In the genomic region with DNA sequence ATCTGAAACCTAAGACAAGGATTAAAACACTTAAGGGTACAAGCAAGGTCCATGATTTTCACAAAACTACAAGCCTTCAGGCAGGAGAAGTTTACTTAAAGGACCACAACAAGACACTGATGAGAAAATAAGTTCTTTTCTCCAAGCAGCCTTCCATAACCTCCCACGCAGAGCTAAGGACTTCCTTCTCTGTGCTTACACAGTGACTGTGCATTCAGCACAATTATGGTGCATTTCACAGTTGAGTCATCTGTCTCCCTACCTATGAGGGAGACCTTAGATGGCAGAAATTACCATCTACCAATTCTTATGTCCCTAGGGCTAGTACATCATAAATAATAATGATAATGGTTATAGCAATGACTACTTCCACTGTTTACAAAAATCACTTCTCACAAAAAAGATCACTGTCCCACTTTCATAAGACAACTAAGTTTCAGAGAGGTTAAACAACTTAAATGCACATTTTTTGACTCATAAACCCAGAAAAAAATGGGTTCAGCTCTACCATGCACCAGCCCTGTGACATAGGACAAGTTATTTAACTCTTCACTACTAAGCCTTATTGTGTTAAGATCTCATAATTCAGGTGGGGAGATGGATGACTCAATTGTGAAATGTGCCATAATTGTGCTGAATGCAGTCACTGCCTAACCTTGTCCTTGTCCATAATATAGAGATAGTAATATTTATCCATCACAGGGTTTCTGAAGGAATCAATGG, we compare ENCODE assay signal across 11 cellular contexts. TPM values are rescaled to one million over a fixed set of nuclear protein-coding genes. Genes with fewer than 3 reads are reported as not detected.
DNase-seq lines count a peak whose midpoint lies in the region; ATAC-seq and TF ChIP-seq lines count a peak whose summit lies in the region.
"Had no signal": no experiment of that assay in that cellular context is flagged by ENCODE, and none has a peak within 500 bp of the region (broad histone marks: within the 10 kb centered on the region; RNA-seq: fewer than 3 reads in every experiment).

No MANE protein-coding gene starts in this region.

- no peaks in the 10 kb centered on the region for H3K9me3 ChIP-seq in CD8-positive, alpha-beta T cell (ENCODE audit: low read length)
- H3K9me3 ChIP-seq: esophagus muscularis mucosa had no signal

- POLR2A ChIA-PET in AG04449 (lab: Yijun Ruan, JAX), result no interaction called here
- POLR2A ChIA-PET in CD8-positive, alpha-beta T cell (lab: Charles Lee), result no interaction called here

- CTCF ChIA-PET in AG04449 (lab: Yijun Ruan, JAX), result no interaction called here
- CTCF ChIA-PET in CD8-positive, alpha-beta T cell (lab: Charles Lee), result no interaction called here

- no peaks in the 10 kb centered on the region for H3K9me3 Mint-ChIP-seq in CD8-positive, alpha-beta T cell

- peaks cover 22% of the 10 kb centered on the region for H3K36me3 ChIP-seq in CD8-positive, alpha-beta T cell (ENCODE audit: insufficient read depth, low read length)

- no peaks in the 10 kb centered on the region for H3K4me1 ChIP-seq in CD8-positive, alpha-beta T cell (ENCODE audit: insufficient read depth, low read length)

- H3K27ac ChIP-seq in CD8-positive, alpha-beta T cell (ENCODE audit: low read depth, low read length), result no peak overlapping the region
- H3K27ac ChIP-seq: esophagus muscularis mucosa, PC-9 had no signal

- H3K27me3 Mint-ChIP-seq in CD8-positive, alpha-beta T cell (ENCODE audit: low read depth), result no peaks in the 10 kb centered on the region

- no peaks in the 10 kb centered on the region for H3K27me3 ChIP-seq in CD8-positive, alpha-beta T cell (ENCODE audit: insufficient read depth, low read length)
- H3K27me3 ChIP-seq: esophagus muscularis mucosa had no signal

- H3K27ac Mint-ChIP-seq in CD8-positive, alpha-beta T cell, result no peak overlapping the region

- no peak overlapping the region for H3K4me3 Mint-ChIP-seq in CD8-positive, alpha-beta T cell
- H3K4me3 Mint-ChIP-seq: nephron progenitor cell had no signal

- no peaks in the 10 kb centered on the region for H3K4me1 Mint-ChIP-seq in CD8-positive, alpha-beta T cell (ENCODE audit: low read depth)

- no peak for TF ChIP-seq CTCF in AG04449 (IDR thresholded peaks at IDR 0.05; ENCODE audit: insufficient read depth, low read length, missing control alignments)
- TF ChIP-seq CTCF in CD8-positive, alpha-beta T cell (IDR thresholded peaks at IDR 0.05), result no peak

- DNase-seq in AG04449 (ENCODE audit: low read depth, low spot score) (peak; percentile 34), dermis blood vessel endothelial cell (peak; percentile 73), NCI-H1092 (lab: John Stamatoyannopoulos, UW) (no peak), SIG-M5 treated with dmso at 0.1 percent for 504 hours (lab: John Stamatoyannopoulos, UW; ENCODE audit: unreplicated experiment) (no peak), HuH-7 (ENCODE audit: low spot score) (no peak)
- DNase-seq in CD8-positive, alpha-beta T cell, result no peak
- DNase-seq: nephron progenitor cell had no signal

- ATAC-seq in GM18858 (IDR thresholded peaks at IDR 0.05; ENCODE audit: unreplicated experiment), result peak; percentile 73
- peak; percentile 56 for ATAC-seq in HG03439 (IDR thresholded peaks at IDR 0.05; ENCODE audit: unreplicated experiment)
- ATAC-seq in CD8-positive, alpha-beta T cell, result no peak

- intact Hi-C loops in CD8-positive, alpha-beta T cell (cut with DNase I, micrococcal nuclease), result no loop called here

- H3K4me3 ChIP-seq in AG04449 (ENCODE audit: low read depth, low read length), result no peak overlapping the region
- no peak overlapping the region for H3K4me3 ChIP-seq in CD8-positive, alpha-beta T cell (ENCODE audit: low read depth, low read length)
- H3K4me3 ChIP-seq: esophagus muscularis mucosa, PC-9 had no signal

- H3K36me3 Mint-ChIP-seq in CD8-positive, alpha-beta T cell, result peaks cover 82% of the 10 kb centered on the region

RNA-seq across cellular contexts. Expression of a gene that starts 45.3 kb away (rescaled TPM):
- total RNA-seq in dermis blood vessel endothelial cell, result 16.7 and 23.3 TPM in 2 replicates
- total RNA-seq in CD8-positive, alpha-beta T cell, result 10 to 100 TPM; 38.2 to 39.5 TPM

Comparison
In these comparisons a context has a peak if more than half of its experiments do, and no peak if none do; other contexts are left out.
1. DNase-seq: peak in AG04449 (single experiment) and dermis blood vessel endothelial cell (single experiment); none in NCI-H1092 (single experiment), SIG-M5 treated with dmso at 0.1 percent for 504 hours (single experiment), CD8-positive, alpha-beta T cell (0 of 7) and HuH-7 (single experiment).